Comparison of ENCODE assay signal across 12 cellular contexts in genomic region chr14:22482085-22482694, GRCh38.
DNase-seq lines count a peak whose midpoint lies in the region; ATAC-seq and TF ChIP-seq lines count a peak whose summit lies in the region.
"Had no signal": no experiment of that assay in that cellular context is flagged by ENCODE, and none has a peak within 500 bp of the region (broad histone marks: within the 10 kb centered on the region; RNA-seq: fewer than 3 reads in every experiment).

No MANE protein-coding gene starts in this region.

- H3K27me3 Mint-ChIP-seq in CD8-positive, alpha-beta memory T cell = no peaks in the 10 kb centered on the region
- no peaks in the 10 kb centered on the region for H3K27me3 Mint-ChIP-seq in activated naive CD8-positive, alpha-beta T cell
- peaks cover 2% of the 10 kb centered on the region for H3K27me3 Mint-ChIP-seq in neural progenitor cell (ENCODE audit: insufficient read depth, low read depth)

- ATAC-seq in left lobe of liver = no peak

- H3K4me1 Mint-ChIP-seq in CD8-positive, alpha-beta memory T cell = no peaks in the 10 kb centered on the region
- no peaks in the 10 kb centered on the region for H3K4me1 Mint-ChIP-seq in activated naive CD8-positive, alpha-beta T cell (ENCODE audit: low read depth)
- peaks cover 82% of the 10 kb centered on the region for H3K4me1 Mint-ChIP-seq in neural progenitor cell

- no peaks in the 10 kb centered on the region for H3K27me3 ChIP-seq in CD8-positive, alpha-beta memory T cell (ENCODE audit: insufficient read depth, low read length, poor library complexity, severe bottlenecking)
- no peaks in the 10 kb centered on the region for H3K27me3 ChIP-seq in neural progenitor cell
- H3K27me3 ChIP-seq in esophagus muscularis mucosa = peaks cover 0 to 9% (median 0%) of the 10 kb centered on the region in 4 donors
- H3K27me3 ChIP-seq: colonic mucosa had no signal

- WGBS in esophagus muscularis mucosa = 65% methylated on average over 8 of the region's 8 CpGs

- TF ChIP-seq EP300 in esophagus muscularis mucosa (IDR thresholded peaks at IDR 0.05) = no peak

- no peaks in the 10 kb centered on the region for H4K20me1 ChIP-seq in neural progenitor cell (ENCODE audit: low read depth)

- peaks cover 8% of the 10 kb centered on the region for H3F3A ChIP-seq in neural progenitor cell (ENCODE audit: low read depth)

- no peak overlapping the region for H3K9ac ChIP-seq in neural progenitor cell

- no peaks in the 10 kb centered on the region for H3K9me3 ChIP-seq in CD8-positive, alpha-beta memory T cell (ENCODE audit: low read length)
- no peaks in the 10 kb centered on the region for H3K9me3 ChIP-seq in neural progenitor cell (ENCODE audit: low read depth)
- H3K9me3 ChIP-seq in esophagus muscularis mucosa = no peaks in the 10 kb centered on the region
- H3K9me3 ChIP-seq: Caco-2, colonic mucosa had no signal

- H3K4me2 ChIP-seq in neural progenitor cell = no peak overlapping the region

- H3K27ac ChIP-seq in CD8-positive, alpha-beta memory T cell (ENCODE audit: low read depth, low read length) = no peak overlapping the region
- H3K27ac ChIP-seq in neural progenitor cell = no peak overlapping the region
- H3K27ac ChIP-seq in esophagus muscularis mucosa (replicated peaks in 1 of 4) = peak overlapping the region in 2 of 4 donors; percentile 7 to 34
- H3K27ac ChIP-seq: colonic mucosa had no signal

- peaks cover 0 to 9% (median 0%) of the 10 kb centered on the region in 3 donors for H3K36me3 Mint-ChIP-seq in CD8-positive, alpha-beta memory T cell
- no peaks in the 10 kb centered on the region for H3K36me3 Mint-ChIP-seq in activated naive CD8-positive, alpha-beta T cell
- no peaks in the 10 kb centered on the region for H3K36me3 Mint-ChIP-seq in neural progenitor cell

- TF ChIP-seq CTCF in neural progenitor cell (IDR thresholded peaks at IDR 0.05) (no peak), esophagus muscularis mucosa (IDR thresholded peaks at IDR 0.05) (no peak)

- no peaks in the 10 kb centered on the region for H3K4me1 ChIP-seq in CD8-positive, alpha-beta memory T cell (ENCODE audit: insufficient read depth, low read length)
- H3K4me1 ChIP-seq in neural progenitor cell = peaks cover 62% of the 10 kb centered on the region
- peaks cover 6 to 42% (median 24%) of the 10 kb centered on the region in 4 donors for H3K4me1 ChIP-seq in esophagus muscularis mucosa
- H3K4me1 ChIP-seq: colonic mucosa had no signal

- no peak overlapping the region for H3K4me3 ChIP-seq in CD8-positive, alpha-beta memory T cell (ENCODE audit: low read length)
- H3K4me3 ChIP-seq in neural progenitor cell = no peak overlapping the region
- H3K4me3 ChIP-seq in esophagus muscularis mucosa = no peak overlapping the region
- H3K4me3 ChIP-seq: colonic mucosa had no signal

- H3K4me3 Mint-ChIP-seq in CD8-positive, alpha-beta memory T cell = peak overlapping the region in 6 of 7 donors; percentile 34 to 81 (median 74)
- H3K4me3 Mint-ChIP-seq in activated naive CD8-positive, alpha-beta T cell = peak overlapping the region; percentile 73
- H3K4me3 Mint-ChIP-seq in neural progenitor cell = no peak overlapping the region

- POLR2A ChIA-PET in CD8-positive, alpha-beta memory T cell (lab: Charles Lee) = no interaction called here

- CTCF ChIA-PET in CD8-positive, alpha-beta memory T cell (lab: Charles Lee) = no interaction called here

- TF ChIP-seq POLR2A in GM18526 (IDR thresholded peaks at IDR 0.05; ENCODE audit: extremely low read depth, insufficient read length) (peak; percentile 46), esophagus muscularis mucosa (IDR thresholded peaks at IDR 0.05; ENCODE audit: low read depth) (no peak)

- no peaks in the 10 kb centered on the region for H3K36me3 ChIP-seq in CD8-positive, alpha-beta memory T cell (ENCODE audit: insufficient read depth, low read length)
- H3K36me3 ChIP-seq in neural progenitor cell = no peaks in the 10 kb centered on the region
- no peaks in the 10 kb centered on the region for H3K36me3 ChIP-seq in esophagus muscularis mucosa
- H3K36me3 ChIP-seq: colonic mucosa had no signal

- no peaks in the 10 kb centered on the region for H3K9me3 Mint-ChIP-seq in CD8-positive, alpha-beta memory T cell
- H3K9me3 Mint-ChIP-seq in activated naive CD8-positive, alpha-beta T cell (ENCODE audit: low read depth) = no peaks in the 10 kb centered on the region
- no peaks in the 10 kb centered on the region for H3K9me3 Mint-ChIP-seq in neural progenitor cell

- peak overlapping the region in 2 of 8 donors; percentile 27 to 29 for H3K27ac Mint-ChIP-seq in CD8-positive, alpha-beta memory T cell
- H3K27ac Mint-ChIP-seq in activated naive CD8-positive, alpha-beta T cell = peak overlapping the region; percentile 72
- H3K27ac Mint-ChIP-seq in neural progenitor cell = no peak overlapping the region

- DNase-seq in CD8-positive, alpha-beta memory T cell = no peak
- DNase-seq in neural progenitor cell (ENCODE audit: low spot score) = no peak
- DNase-seq in NCI-H2107 (lab: John Stamatoyannopoulos, UW) = no peak
- DNase-seq in left lobe of liver (ENCODE audit: low spot score) = no peak
- DNase-seq in esophagus muscularis mucosa (ENCODE audit: extremely low spot score) = no peak
- DNase-seq: activated gamma-delta T cell treated with Interleukin-2 at 50 U/mL for 16 hours; Caco-2; colonic mucosa; NCI-H2171; stimulated activated CD4-positive, alpha-beta T cell treated with anti-CD3 and anti-CD28 coated beads, Interleukin-15, amount 100 ng/mL, for 24 hours had no signal

- no peaks in the 10 kb centered on the region for H3K79me2 ChIP-seq in neural progenitor cell (ENCODE audit: low read depth)

- intact Hi-C loops in esophagus muscularis mucosa (cut with DNase I) = no loop called here

- peak overlapping the region; percentile 45 for H2AFZ ChIP-seq in neural progenitor cell (replicated peaks)
